In the genomic region with DNA sequence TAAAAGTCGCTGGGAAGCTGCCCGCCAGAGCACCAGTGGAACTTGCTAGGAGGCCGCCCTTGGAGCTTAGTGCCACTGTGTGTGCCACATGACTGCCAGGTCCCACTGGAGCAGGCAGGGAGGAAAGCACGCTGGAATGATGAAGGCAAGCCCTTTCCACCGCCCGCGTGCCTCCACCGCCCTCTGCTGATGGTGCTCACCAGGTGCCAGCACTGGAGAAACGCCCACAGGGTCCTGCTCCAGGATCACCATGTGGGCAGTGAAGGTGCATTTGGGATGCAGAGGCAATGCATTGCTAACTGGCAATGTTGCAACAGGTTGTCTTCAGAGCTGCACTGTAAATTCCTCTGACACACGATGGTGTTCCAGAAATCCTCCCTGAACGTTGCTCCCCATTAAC, we compare ENCODE assay signal across 2 cellular contexts.
TF ChIP-seq lines count a peak whose summit lies in the region.

No MANE protein-coding gene starts in this region.

TF ChIP-seq in HepG2, 621 proteins besides CTCF, POLR2A, EP300 and RAD21:
- TF ChIP-seq, protein P1, sequence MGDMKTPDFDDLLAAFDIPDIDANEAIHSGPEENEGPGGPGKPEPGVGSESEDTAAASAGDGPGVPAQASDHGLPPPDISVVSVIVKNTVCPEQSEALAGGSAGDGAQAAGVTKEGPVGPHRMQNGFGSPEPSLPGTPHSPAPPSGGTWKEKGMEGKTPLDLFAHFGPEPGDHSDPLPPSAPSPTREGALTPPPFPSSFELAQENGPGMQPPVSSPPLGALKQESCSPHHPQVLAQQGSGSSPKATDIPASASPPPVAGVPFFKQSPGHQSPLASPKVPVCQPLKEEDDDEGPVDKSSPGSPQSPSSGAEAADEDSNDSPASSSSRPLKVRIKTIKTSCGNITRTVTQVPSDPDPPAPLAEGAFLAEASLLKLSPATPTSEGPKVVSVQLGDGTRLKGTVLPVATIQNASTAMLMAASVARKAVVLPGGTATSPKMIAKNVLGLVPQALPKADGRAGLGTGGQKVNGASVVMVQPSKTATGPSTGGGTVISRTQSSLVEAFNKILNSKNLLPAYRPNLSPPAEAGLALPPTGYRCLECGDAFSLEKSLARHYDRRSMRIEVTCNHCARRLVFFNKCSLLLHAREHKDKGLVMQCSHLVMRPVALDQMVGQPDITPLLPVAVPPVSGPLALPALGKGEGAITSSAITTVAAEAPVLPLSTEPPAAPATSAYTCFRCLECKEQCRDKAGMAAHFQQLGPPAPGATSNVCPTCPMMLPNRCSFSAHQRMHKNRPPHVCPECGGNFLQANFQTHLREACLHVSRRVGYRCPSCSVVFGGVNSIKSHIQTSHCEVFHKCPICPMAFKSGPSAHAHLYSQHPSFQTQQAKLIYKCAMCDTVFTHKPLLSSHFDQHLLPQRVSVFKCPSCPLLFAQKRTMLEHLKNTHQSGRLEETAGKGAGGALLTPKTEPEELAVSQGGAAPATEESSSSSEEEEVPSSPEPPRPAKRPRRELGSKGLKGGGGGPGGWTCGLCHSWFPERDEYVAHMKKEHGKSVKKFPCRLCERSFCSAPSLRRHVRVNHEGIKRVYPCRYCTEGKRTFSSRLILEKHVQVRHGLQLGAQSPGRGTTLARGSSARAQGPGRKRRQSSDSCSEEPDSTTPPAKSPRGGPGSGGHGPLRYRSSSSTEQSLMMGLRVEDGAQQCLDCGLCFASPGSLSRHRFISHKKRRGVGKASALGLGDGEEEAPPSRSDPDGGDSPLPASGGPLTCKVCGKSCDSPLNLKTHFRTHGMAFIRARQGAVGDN (CRISPR knock-in tag; IDR thresholded peaks at IDR 0.05), result peak; percentile 36; the same call in 1 of the 2 replicates
- TF ChIP-seq, protein P2, sequence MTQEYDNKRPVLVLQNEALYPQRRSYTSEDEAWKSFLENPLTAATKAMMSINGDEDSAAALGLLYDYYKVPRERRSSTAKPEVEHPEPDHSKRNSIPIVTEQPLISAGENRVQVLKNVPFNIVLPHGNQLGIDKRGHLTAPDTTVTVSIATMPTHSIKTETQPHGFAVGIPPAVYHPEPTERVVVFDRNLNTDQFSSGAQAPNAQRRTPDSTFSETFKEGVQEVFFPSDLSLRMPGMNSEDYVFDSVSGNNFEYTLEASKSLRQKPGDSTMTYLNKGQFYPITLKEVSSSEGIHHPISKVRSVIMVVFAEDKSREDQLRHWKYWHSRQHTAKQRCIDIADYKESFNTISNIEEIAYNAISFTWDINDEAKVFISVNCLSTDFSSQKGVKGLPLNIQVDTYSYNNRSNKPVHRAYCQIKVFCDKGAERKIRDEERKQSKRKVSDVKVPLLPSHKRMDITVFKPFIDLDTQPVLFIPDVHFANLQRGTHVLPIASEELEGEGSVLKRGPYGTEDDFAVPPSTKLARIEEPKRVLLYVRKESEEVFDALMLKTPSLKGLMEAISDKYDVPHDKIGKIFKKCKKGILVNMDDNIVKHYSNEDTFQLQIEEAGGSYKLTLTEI (CRISPR knock-in tag; conservative IDR thresholded peaks at IDR 0.05), result no peak
- TF ChIP-seq KLF15 (CRISPR knock-in tag; IDR thresholded peaks at IDR 0.05; ENCODE audit: borderline replicate concordance) (no peak), MAFK (conservative IDR thresholded peaks at IDR 0.05 in 1 of 2, IDR thresholded peaks at IDR 0.05 in 1 of 2; ENCODE audit: low read length in 2 of 2) (no peak), HOMEZ (CRISPR knock-in tag; IDR thresholded peaks at IDR 0.05; ENCODE audit: low read depth) (no peak), STAG1 (CRISPR knock-in tag; IDR thresholded peaks at IDR 0.05) (peak; percentile 72)

TF ChIP-seq in K562, 482 proteins besides CTCF, POLR2A, EP300 and RAD21:
- TF ChIP-seq NFYB (IDR thresholded peaks at IDR 0.05; ENCODE audit: extremely low read depth, insufficient read length), result no peak
- TF ChIP-seq ZNF143 (CRISPR knock-in tag; IDR thresholded peaks at IDR 0.05), result no peak
- no peak for TF ChIP-seq ZNF766 (CRISPR knock-in tag; conservative IDR thresholded peaks at IDR 0.05)
